ENCODE assay signal across 1 cellular context in the genomic region with DNA sequence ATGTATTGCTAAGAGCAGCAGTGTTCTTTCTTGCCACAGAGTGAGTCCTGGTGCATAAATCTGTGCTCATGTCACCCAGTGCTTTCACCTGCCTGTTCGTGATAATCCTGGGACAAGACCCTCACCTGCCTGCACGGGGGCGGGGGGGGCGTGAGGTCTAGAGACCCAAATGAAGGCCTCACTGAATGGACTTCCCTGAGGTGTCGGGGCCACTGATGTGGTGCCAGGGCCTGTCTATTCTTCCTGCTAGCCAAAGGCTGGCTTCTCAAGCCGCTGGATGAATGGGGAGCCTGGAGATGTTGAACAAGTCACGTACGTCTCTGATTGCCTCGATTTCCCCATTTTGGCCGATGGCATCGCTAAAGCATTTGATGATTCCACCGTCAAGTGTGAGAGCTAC.
TF ChIP-seq lines count a peak whose summit lies in the region.

No MANE protein-coding gene starts in this region.

TF ChIP-seq in H1, 55 proteins besides CTCF, POLR2A, EP300 and RAD21 (continued from another document):
- no peak for TF ChIP-seq RBBP5 (IDR thresholded peaks at IDR 0.05; ENCODE audit: borderline replicate concordance, low read depth, low read length)
- TF ChIP-seq HDAC2 (IDR thresholded peaks at IDR 0.05; ENCODE audit: borderline replicate concordance in 1 of 2, low read depth in 2 of 2, low read length in 2 of 2), result no peak
- TF ChIP-seq BCL11A (IDR thresholded peaks at IDR 0.05; ENCODE audit: low read depth in 2 of 2, low read length in 2 of 2), result no peak
- no peak for TF ChIP-seq SUZ12 (IDR thresholded peaks at IDR 0.05; ENCODE audit: low read length)
- TF ChIP-seq USF2 (IDR thresholded peaks at IDR 0.05; ENCODE audit: low read length), result no peak
- TF ChIP-seq TCF12 (IDR thresholded peaks at IDR 0.05; ENCODE audit: low read depth, low read length), result no peak
- no peak for TF ChIP-seq TBP (IDR thresholded peaks at IDR 0.05; ENCODE audit: low read depth, low read length)
- no peak for TF ChIP-seq KDM1A (IDR thresholded peaks at IDR 0.05; ENCODE audit: borderline replicate concordance, low read length)
- no peak for TF ChIP-seq ATF2 (IDR thresholded peaks at IDR 0.05; ENCODE audit: low read length)
- TF ChIP-seq POLR2AphosphoS5 (IDR thresholded peaks at IDR 0.05; ENCODE audit: low read depth, low read length), result no peak
- TF ChIP-seq RNF2 (IDR thresholded peaks at IDR 0.05; ENCODE audit: borderline replicate concordance, low read depth, low read length, missing control alignments, poor library complexity, severe bottlenecking), result no peak
- no peak for TF ChIP-seq EGR1 (IDR thresholded peaks at IDR 0.05; ENCODE audit: borderline replicate concordance, low read depth, low read length)
